In the genomic region with DNA sequence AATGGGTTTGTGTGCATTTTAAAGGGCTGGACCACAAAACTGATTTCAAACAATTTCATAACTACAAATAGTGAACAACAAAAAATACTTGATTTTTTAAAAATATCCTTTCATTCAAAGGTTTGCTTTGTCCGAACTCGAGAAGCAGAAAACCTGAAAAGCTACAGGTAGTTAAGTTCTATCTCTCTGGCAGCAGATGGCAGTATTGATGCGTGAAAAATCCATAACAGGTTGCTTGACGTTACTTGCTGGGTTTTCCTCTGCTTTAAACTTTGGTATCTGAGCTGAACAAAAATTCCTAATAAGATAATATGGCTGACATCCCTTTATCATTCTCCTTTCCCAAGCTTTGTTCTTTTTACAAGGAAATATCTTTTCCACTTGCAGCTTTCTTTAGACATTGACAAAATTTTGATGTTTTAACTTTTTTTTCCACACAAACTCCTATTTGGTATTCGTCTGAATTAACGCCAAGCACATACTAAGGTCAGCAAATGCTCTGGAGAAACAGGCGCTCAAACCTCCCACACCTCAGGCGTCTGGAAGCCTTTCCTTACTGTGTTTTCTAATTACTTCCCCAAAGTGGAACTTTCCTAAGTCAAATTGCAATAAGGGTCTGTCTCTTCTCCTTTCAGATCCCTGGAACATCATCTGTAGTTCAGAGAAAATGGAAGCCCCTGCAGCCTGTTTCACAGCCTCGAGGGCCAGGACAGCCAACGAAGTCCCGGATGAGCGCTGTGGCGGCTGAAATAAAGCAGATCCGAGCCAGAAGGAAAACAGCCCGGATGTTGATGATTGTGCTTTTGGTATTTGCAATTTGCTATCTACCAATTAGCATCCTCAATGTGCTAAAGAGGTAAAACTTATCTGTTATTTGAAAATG, we compare ENCODE assay signal across 8 cellular contexts. TPM values are rescaled to one million over a fixed set of nuclear protein-coding genes. Genes with fewer than 3 reads are reported as not detected.
DNase-seq lines count a peak whose midpoint lies in the region; FAIRE-seq and TF ChIP-seq lines count a peak whose summit lies in the region.

No MANE protein-coding gene starts in this region.

- DNase-seq in G401 (ENCODE audit: low spot score) (peak; percentile 68), HEK293T (ENCODE audit: extremely low spot score) (peak; percentile 49), NCI-H1694 (lab: John Stamatoyannopoulos, UW) (peak; percentile 8), glomerular endothelial cell (ENCODE audit: extremely low read depth, low read depth, low spot score) (peak; percentile 14), renal cortical epithelial cell (ENCODE audit: low read depth) (peak; percentile 74)
- DNase-seq in effector CD8-positive, alpha-beta T cell (lab: John Stamatoyannopoulos, UW): no peak
- no peak for DNase-seq in NK-92 treated with Interleukin-12 subunit alpha and Interleukin-12 subunit beta, amount 100 ng/mL, for 24 hours (lab: John Stamatoyannopoulos, UW)

- POLR2A ChIA-PET in HEK293T (lab: Yijun Ruan, JAX): no interaction called here

- CTCF ChIA-PET in HEK293T (lab: Yijun Ruan, JAX): interaction anchor here (0.8 to 1.4 kb wide), 10 partner anchors 10 to 1301 kb away, joined by 3 to 8 read pairs (median 5); no protein-coding TSS in a partner anchor

- peak; percentile 92 for FAIRE-seq in TTC549 (lab: Jason Lieb, UNC)

- in situ Hi-C loops in G401 (cut with HindIII; ENCODE audit: low sequenced_read_pairs): no loop called here

TF ChIP-seq in HEK293T, 16 proteins besides CTCF, POLR2A, EP300 and RAD21:
- TF ChIP-seq ARNT (IDR thresholded peaks at IDR 0.05): no peak
- no peak for TF ChIP-seq LEF1 (IDR thresholded peaks at IDR 0.05; ENCODE audit: borderline replicate concordance)
- no peak for TF ChIP-seq FOXK2 (IDR thresholded peaks at IDR 0.05)
- no peak for TF ChIP-seq FOXA1 (IDR thresholded peaks at IDR 0.05)
- TF ChIP-seq SUZ12 (IDR thresholded peaks at IDR 0.05): no peak
- TF ChIP-seq, protein P1, sequence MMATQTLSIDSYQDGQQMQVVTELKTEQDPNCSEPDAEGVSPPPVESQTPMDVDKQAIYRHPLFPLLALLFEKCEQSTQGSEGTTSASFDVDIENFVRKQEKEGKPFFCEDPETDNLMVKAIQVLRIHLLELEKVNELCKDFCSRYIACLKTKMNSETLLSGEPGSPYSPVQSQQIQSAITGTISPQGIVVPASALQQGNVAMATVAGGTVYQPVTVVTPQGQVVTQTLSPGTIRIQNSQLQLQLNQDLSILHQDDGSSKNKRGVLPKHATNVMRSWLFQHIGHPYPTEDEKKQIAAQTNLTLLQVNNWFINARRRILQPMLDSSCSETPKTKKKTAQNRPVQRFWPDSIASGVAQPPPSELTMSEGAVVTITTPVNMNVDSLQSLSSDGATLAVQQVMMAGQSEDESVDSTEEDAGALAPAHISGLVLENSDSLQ (IDR thresholded peaks at IDR 0.05): no peak
- no peak for TF ChIP-seq ELF4 (IDR thresholded peaks at IDR 0.05)
- no peak for TF ChIP-seq TARDBP (IDR thresholded peaks at IDR 0.05)
- TF ChIP-seq FOXM1 (IDR thresholded peaks at IDR 0.05; ENCODE audit: borderline replicate concordance): no peak
- TF ChIP-seq HDGF (IDR thresholded peaks at IDR 0.05; ENCODE audit: borderline replicate concordance): no peak
- TF ChIP-seq ZNF384 (IDR thresholded peaks at IDR 0.05): no peak
- TF ChIP-seq NFRKB (IDR thresholded peaks at IDR 0.05): no peak
- TF ChIP-seq CTBP1 (IDR thresholded peaks at IDR 0.05; ENCODE audit: borderline replicate concordance): no peak
- TF ChIP-seq BHLHE40 (IDR thresholded peaks at IDR 0.05; ENCODE audit: borderline replicate concordance): no peak
TF ChIP-seq in HEK293T: peak in this region for 0.

RNA-seq across cellular contexts. Expression of a gene that starts 50.3 kb away (rescaled TPM):
- not detected in 2 replicates for total RNA-seq in G401 (2014; rRNA removed; shearing (Covaris generic))
- total RNA-seq in glomerular endothelial cell (not detected in 2 replicates), renal cortical epithelial cell (not detected in 2 replicates)

Comparison
In these comparisons a context has a peak if more than half of its experiments do, and no peak if none do; other contexts are left out.
1. DNase-seq: peak in G401 (single experiment), HEK293T (single experiment), NCI-H1694 (single experiment), glomerular endothelial cell (single experiment) and renal cortical epithelial cell (single experiment); none in effector CD8-positive, alpha-beta T cell (single experiment) and NK-92 treated with Interleukin-12 subunit alpha and Interleukin-12 subunit beta, amount 100 ng/mL, for 24 hours (single experiment).